1 cellular context compared by ENCODE assay signal in genomic region chr16:30761928-30762902, GRCh38.
TF ChIP-seq lines count a peak whose summit lies in the region.

CFAP119 (minus strand) TSS chr16:30762062; CDS start chr16:30761748, 314 bp downstream.
RNF40 (plus strand) TSS chr16:30762322; CDS start chr16:30762546, 224 bp downstream.

TF ChIP-seq in HEK293, 187 proteins besides CTCF, POLR2A, EP300 and RAD21 (continued from another document and continues in another):
- peak; percentile 70; the same call in 1 of the 2 replicates for TF ChIP-seq ZNF639 (tag by site-specific recombination; IDR thresholded peaks at IDR 0.05)
- no peak for TF ChIP-seq ZFP41 (tag by site-specific recombination; IDR thresholded peaks at IDR 0.05; ENCODE audit: borderline replicate concordance)
- TF ChIP-seq HOXA7 (CRISPR knock-in tag; IDR thresholded peaks at IDR 0.05; ENCODE audit: borderline replicate concordance) = no peak
- peak; percentile 52 for TF ChIP-seq ZNF398 (tag by site-specific recombination; IDR thresholded peaks at IDR 0.05)
- TF ChIP-seq ZNF169 (tag by site-specific recombination; IDR thresholded peaks at IDR 0.05) = no peak; the same call in 1 of the 2 replicates
- no peak for TF ChIP-seq ZNF791 (tag by site-specific recombination; IDR thresholded peaks at IDR 0.05)
- no peak for TF ChIP-seq OSR2 (tag by site-specific recombination; IDR thresholded peaks at IDR 0.05)
- no peak for TF ChIP-seq ZNF292 (tag by site-specific recombination; IDR thresholded peaks at IDR 0.05; ENCODE audit: borderline replicate concordance, low read depth)
- TF ChIP-seq ZFP37 (tag by site-specific recombination; IDR thresholded peaks at IDR 0.05) = 0 out of 2 replicates have a peak, but pooled peaks have one; percentile 21
- TF ChIP-seq ZNF18 (tag by site-specific recombination; IDR thresholded peaks at IDR 0.05) = no peak
- TF ChIP-seq ZBTB11 (tag by site-specific recombination; conservative IDR thresholded peaks at IDR 0.05; ENCODE audit: low read depth) = peak; percentile 48
- no peak for TF ChIP-seq KLF1 (tag by site-specific recombination; IDR thresholded peaks at IDR 0.05)
- TF ChIP-seq SCRT1 (tag by site-specific recombination; IDR thresholded peaks at IDR 0.05; ENCODE audit: borderline replicate concordance) = no peak
- TF ChIP-seq ZNF692 (tag by site-specific recombination; IDR thresholded peaks at IDR 0.05) = peak; percentile 58
- TF ChIP-seq ZNF24 (tag by site-specific recombination; IDR thresholded peaks at IDR 0.05) = no peak
- TF ChIP-seq ZNF747 (tag by site-specific recombination; IDR thresholded peaks at IDR 0.05) = no peak
- TF ChIP-seq ZNF585B (tag by site-specific recombination; IDR thresholded peaks at IDR 0.05) = no peak
- no peak for TF ChIP-seq TRIM28 (IDR thresholded peaks at IDR 0.05; ENCODE audit: borderline replicate concordance, low read length)
- TF ChIP-seq MYNN (tag by site-specific recombination; IDR thresholded peaks at IDR 0.05; ENCODE audit: borderline replicate concordance) = no peak
- no peak for TF ChIP-seq ZNF248 (tag by site-specific recombination; IDR thresholded peaks at IDR 0.05)
- TF ChIP-seq PRDM1 (tag by site-specific recombination; IDR thresholded peaks at IDR 0.05) = no peak
- TF ChIP-seq ZNF335 (tag by site-specific recombination; conservative IDR thresholded peaks at IDR 0.05) = peak; percentile 96
- TF ChIP-seq ZNF670 (tag by site-specific recombination; IDR thresholded peaks at IDR 0.05; ENCODE audit: low read depth) = no peak
- no peak for TF ChIP-seq ZNF513 (tag by site-specific recombination; IDR thresholded peaks at IDR 0.05)
- TF ChIP-seq ZNF10 (tag by site-specific recombination; IDR thresholded peaks at IDR 0.05) = peak; percentile 69; the same call in 1 of the 2 replicates
- no peak for TF ChIP-seq ZNF529 (tag by site-specific recombination; IDR thresholded peaks at IDR 0.05; ENCODE audit: insufficient replicate concordance)
- TF ChIP-seq ZNF830 (tag by site-specific recombination; IDR thresholded peaks at IDR 0.05; ENCODE audit: low read depth) = no peak
- no peak for TF ChIP-seq ZNF184 (tag by site-specific recombination; IDR thresholded peaks at IDR 0.05)
- TF ChIP-seq ATF2 (tag by site-specific recombination; IDR thresholded peaks at IDR 0.05; ENCODE audit: low read depth) = no peak
- no peak for TF ChIP-seq ZNF280D (tag by site-specific recombination; IDR thresholded peaks at IDR 0.05)
- TF ChIP-seq ZNF623 (tag by site-specific recombination; IDR thresholded peaks at IDR 0.05) = no peak
- TF ChIP-seq ZNF202 (tag by site-specific recombination; IDR thresholded peaks at IDR 0.05; ENCODE audit: borderline replicate concordance) = no peak
- no peak for TF ChIP-seq ZNF530 (tag by site-specific recombination; IDR thresholded peaks at IDR 0.05; ENCODE audit: low read depth)
- TF ChIP-seq ZNF701 (tag by site-specific recombination; IDR thresholded peaks at IDR 0.05) = no peak
- TF ChIP-seq ZNF785 (tag by site-specific recombination; IDR thresholded peaks at IDR 0.05) = no peak
- TF ChIP-seq ZNF660 (tag by site-specific recombination; IDR thresholded peaks at IDR 0.05) = no peak
- TF ChIP-seq ZNF555 (tag by site-specific recombination; conservative IDR thresholded peaks at IDR 0.05) = no peak
- no peak for TF ChIP-seq ZNF521 (tag by site-specific recombination; IDR thresholded peaks at IDR 0.05)
- no peak for TF ChIP-seq ZNF707 (tag by site-specific recombination; IDR thresholded peaks at IDR 0.05)
- TF ChIP-seq ZNF423 (tag by site-specific recombination; IDR thresholded peaks at IDR 0.05) = no peak
- no peak for TF ChIP-seq ZNF488 (tag by site-specific recombination; IDR thresholded peaks at IDR 0.05)
- no peak for TF ChIP-seq SALL2 (tag by site-specific recombination; IDR thresholded peaks at IDR 0.05; ENCODE audit: borderline replicate concordance)
- no peak for TF ChIP-seq ZNF704 (tag by site-specific recombination; IDR thresholded peaks at IDR 0.05)
- peak; percentile 17; the same call in 1 of the 2 replicates for TF ChIP-seq ZNF580 (tag by site-specific recombination; IDR thresholded peaks at IDR 0.05)
